Comparison of ENCODE assay signal across 16 cellular contexts in genomic region chr9:87382902-87383301, GRCh38.
DNase-seq lines count a peak whose midpoint lies in the region; ATAC-seq, FAIRE-seq and TF ChIP-seq lines count a peak whose summit lies in the region.
"Had no signal": no experiment of that assay in that cellular context is flagged by ENCODE, and none has a peak within 500 bp of the region (broad histone marks: within the 10 kb centered on the region; RNA-seq: fewer than 3 reads in every experiment).

No MANE protein-coding gene starts in this region.

- no peaks in the 10 kb centered on the region for H3K36me3 Mint-ChIP-seq in astrocyte (ENCODE audit: low read depth, unreplicated experiment)
- H3K36me3 Mint-ChIP-seq: stimulated activated naive B cell treated with anti-CD40 and anti-IgM and Interleukin-4, amounts not matched to agents 10 μg/mL and 1 μg/mL and 100 μg/mL, for 72 hours had no signal

- TF ChIP-seq CTCF in astrocyte (IDR thresholded peaks at IDR 0.05; ENCODE audit: insufficient read depth, low read depth, low read length): no peak

- FAIRE-seq in astrocyte (lab: Jason Lieb, UNC): no peak

- no peak overlapping the region for H2AFZ ChIP-seq in astrocyte (ENCODE audit: low read depth, low read length)

- H4K20me1 ChIP-seq in astrocyte (ENCODE audit: insufficient read depth, low read length): no peaks in the 10 kb centered on the region

- no peak overlapping the region for H3K4me3 Mint-ChIP-seq in astrocyte (ENCODE audit: unreplicated experiment)
- H3K4me3 Mint-ChIP-seq: stimulated activated naive B cell treated with anti-CD40 and anti-IgM and Interleukin-4, amounts not matched to agents 10 μg/mL and 1 μg/mL and 100 μg/mL, for 72 hours; T-helper 17 cell had no signal

- H3K27me3 ChIP-seq in astrocyte (ENCODE audit: insufficient read depth, low read length): no peaks in the 10 kb centered on the region
- H3K27me3 ChIP-seq: body of pancreas had no signal

- no peak overlapping the region for H3K4me3 ChIP-seq in astrocyte (ENCODE audit: insufficient read depth, low read depth, low read length)
- H3K4me3 ChIP-seq: body of pancreas had no signal

- peak overlapping the region; percentile 21 for H3K4me2 ChIP-seq in astrocyte (ENCODE audit: low read length)

- ATAC-seq in GM19035 (IDR thresholded peaks at IDR 0.05; ENCODE audit: unreplicated experiment): no peak
- ATAC-seq in GM21423 (IDR thresholded peaks at IDR 0.05; ENCODE audit: unreplicated experiment): no peak
- ATAC-seq: body of pancreas; stimulated activated naive B cell treated with anti-CD40 and anti-IgM and Interleukin-4, amounts not matched to agents 10 μg/mL and 1 μg/mL and 100 μg/mL, for 72 hours; T-helper 17 cell had no signal

- H3K27ac ChIP-seq in astrocyte (ENCODE audit: low read depth, low read length): peak overlapping the region; percentile 31

- H3K79me2 ChIP-seq in astrocyte (ENCODE audit: insufficient read depth, low read length): no peaks in the 10 kb centered on the region

- no peak overlapping the region for H3K9ac ChIP-seq in astrocyte (ENCODE audit: low read length)

- peaks cover 20% of the 10 kb centered on the region for H3K4me1 ChIP-seq in astrocyte (ENCODE audit: insufficient read depth, low read length)

- no peaks in the 10 kb centered on the region for H3K9me3 Mint-ChIP-seq in astrocyte (ENCODE audit: unreplicated experiment)
- H3K9me3 Mint-ChIP-seq: activated T-helper 2 cell treated with anti-CD3 and anti-CD28 coated beads, Interferon-gamma antibody, Interleukin-2, Interleukin-4, amounts not matched to agents 10 μg/mL and 5 μg/mL and 100 μg/mL, durations not matched to agents 14 hours and 24 hours and 36 hours; stimulated activated naive B cell treated with anti-CD40 and anti-IgM and Interleukin-4, amounts not matched to agents 10 μg/mL and 1 μg/mL and 100 μg/mL, for 72 hours had no signal

- DNase-seq in AG08395 (ENCODE audit: low spot score) (peak; percentile 9), LHCN-M2 (ENCODE audit: low read depth) (peak; percentile 99), astrocyte (ENCODE audit: low read depth) (peak; percentile 91), iris pigment epithelial cell (ENCODE audit: low read depth) (peak; percentile 94), NCI-H345 treated with DMSO at 0.1 percent for 48 hours (lab: John Stamatoyannopoulos, UW; ENCODE audit: unreplicated experiment) (no peak)
- no peak for DNase-seq in activated naive CD4-positive, alpha-beta T cell treated with anti-CD3 and anti-CD28 coated beads, Interleukin-2, amount 50 U/mL, for 16 hours
- DNase-seq: body of pancreas; GDM1; midbrain; NCI-H187; stimulated activated CD4-positive, alpha-beta T cell treated with anti-CD3 and anti-CD28 coated beads, Interleukin-2, amount 100 ng/mL, for 48 hours; stimulated activated naive B cell treated with anti-CD40 and anti-IgM and Interleukin-4, amounts not matched to agents 10 μg/mL and 1 μg/mL and 100 μg/mL, for 72 hours; T-helper 17 cell had no signal

- no peaks in the 10 kb centered on the region for H3K36me3 ChIP-seq in astrocyte (ENCODE audit: insufficient read depth, low read length)

- H3K27ac Mint-ChIP-seq in astrocyte (ENCODE audit: unreplicated experiment): peak overlapping the region; percentile 55
- H3K27ac Mint-ChIP-seq: activated T-helper 2 cell treated with anti-CD3 and anti-CD28 coated beads, Interferon-gamma antibody, Interleukin-2, Interleukin-4, amounts not matched to agents 10 μg/mL and 5 μg/mL and 100 μg/mL, durations not matched to agents 14 hours and 24 hours and 36 hours; stimulated activated naive B cell treated with anti-CD40 and anti-IgM and Interleukin-4, amounts not matched to agents 10 μg/mL and 1 μg/mL and 100 μg/mL, for 72 hours; T-helper 17 cell had no signal

- H3K9me3 ChIP-seq in astrocyte (ENCODE audit: insufficient read depth, low read depth, low read length): no peaks in the 10 kb centered on the region
- H3K9me3 ChIP-seq: body of pancreas had no signal

- peaks cover 27% of the 10 kb centered on the region for H3K4me1 Mint-ChIP-seq in astrocyte (ENCODE audit: low read depth, unreplicated experiment)
- H3K4me1 Mint-ChIP-seq: stimulated activated naive B cell treated with anti-CD40 and anti-IgM and Interleukin-4, amounts not matched to agents 10 μg/mL and 1 μg/mL and 100 μg/mL, for 72 hours; T-helper 17 cell had no signal

- no peaks in the 10 kb centered on the region for H3K27me3 Mint-ChIP-seq in astrocyte (ENCODE audit: low read depth, unreplicated experiment)

Comparison
In these comparisons a context has a peak if more than half of its experiments do, and no peak if none do; other contexts are left out.
1. DNase-seq: peak in AG08395 (single experiment), LHCN-M2 (single experiment), astrocyte (single experiment) and iris pigment epithelial cell (single experiment); none in activated naive CD4-positive, alpha-beta T cell treated with anti-CD3 and anti-CD28 coated beads, Interleukin-2, amount 50 U/mL, for 16 hours (single experiment) and NCI-H345 treated with DMSO at 0.1 percent for 48 hours (single experiment).